Comparison of ENCODE assay signal across 11 cellular contexts in genomic region chr17:81049372-81049911, GRCh38. TPM values are rescaled to one million over a fixed set of nuclear protein-coding genes. Genes with fewer than 3 reads are reported as not detected.
DNase-seq lines count a peak whose midpoint lies in the region; ATAC-seq and TF ChIP-seq lines count a peak whose summit lies in the region.
"Had no signal": no experiment of that assay in that cellular context is flagged by ENCODE, and none has a peak within 500 bp of the region (broad histone marks: within the 10 kb centered on the region; RNA-seq: fewer than 3 reads in every experiment).

No MANE protein-coding gene starts in this region.

- ATAC-seq in PC-3: no peak

- H4K12ac ChIP-seq in trophoblast cell (ENCODE audit: low read depth, low read length): no peak overlapping the region

- H3K4me1 ChIP-seq in PC-3 (ENCODE audit: insufficient read depth, low read length): peaks cover 47% of the 10 kb centered on the region
- H3K4me1 ChIP-seq in trophoblast cell (ENCODE audit: control insufficient read depth in 1 of 2, insufficient read depth in 2 of 2, low read length in 2 of 2): peaks cover 27 to 32% of the 10 kb centered on the region in 2 experiments
- H3K4me1 ChIP-seq in Caco-2: peaks cover 29% of the 10 kb centered on the region

- H3K18ac ChIP-seq in trophoblast cell (ENCODE audit: low read length): no peak overlapping the region

- no peak overlapping the region for H2BK5ac ChIP-seq in trophoblast cell (ENCODE audit: low read depth, low read length, poor library complexity)

- H3K36me3 Mint-ChIP-seq in dendritic cell treated with granulocyte-macrophage colony-stimulating factor and Interleukin-4, amounts not matched to agents 40 ng/mL and 50 ng/mL, for 4 days (ENCODE audit: low read depth): peaks cover 58% of the 10 kb centered on the region
- H3K36me3 Mint-ChIP-seq in Caco-2 (ENCODE audit: insufficient read depth, unreplicated experiment): peaks cover 27% of the 10 kb centered on the region

- no peak overlapping the region for H2AFZ ChIP-seq in PC-3 (ENCODE audit: low read length)
- no peak overlapping the region for H2AFZ ChIP-seq in trophoblast cell (ENCODE audit: insufficient read depth, low read length, poor library complexity)

- H3K27me3 ChIP-seq in PC-3 (ENCODE audit: low read length): no peaks in the 10 kb centered on the region
- H3K27me3 ChIP-seq in trophoblast cell (ENCODE audit: insufficient read depth, low read length): no peaks in the 10 kb centered on the region
- no peaks in the 10 kb centered on the region for H3K27me3 ChIP-seq in Caco-2 (replicated peaks; ENCODE audit: control insufficient read depth, insufficient read depth, low read length)

- peak overlapping the region; percentile 24 for H3K4ac ChIP-seq in trophoblast cell (ENCODE audit: low read depth, low read length)

- peak overlapping the region; percentile 98 for H3K27ac Mint-ChIP-seq in dendritic cell treated with granulocyte-macrophage colony-stimulating factor and Interleukin-4, amounts not matched to agents 40 ng/mL and 50 ng/mL, for 4 days
- no peak overlapping the region for H3K27ac Mint-ChIP-seq in Caco-2 (ENCODE audit: unreplicated experiment)

- H3K79me1 ChIP-seq in trophoblast cell (ENCODE audit: low read length): peaks cover 6% of the 10 kb centered on the region

- H3K9ac ChIP-seq in PC-3 (ENCODE audit: low read length): peak overlapping the region; percentile 58
- peak overlapping the region; percentile 45 for H3K9ac ChIP-seq in trophoblast cell (ENCODE audit: low read length)

- no peaks in the 10 kb centered on the region for H3K9me2 ChIP-seq in PC-3 (replicated peaks; ENCODE audit: low read length)

- CTCF ChIA-PET in PC-3 (lab: Charles Lee): no interaction called here
- CTCF ChIA-PET in Caco-2 (lab: Charles Lee): interaction anchor here (0.6 kb wide), 1 partner anchor 647 kb away, joined by 3 read pairs; no protein-coding TSS in a partner anchor

- TF ChIP-seq CTCF in PC-3 (conservative IDR thresholded peaks at IDR 0.05; ENCODE audit: low read depth, low read length) (no peak), Caco-2 (IDR thresholded peaks at IDR 0.05; ENCODE audit: insufficient read depth in 1 of 2, low read depth in 1 of 2, low read length in 1 of 2, severe bottlenecking in 1 of 2, unreplicated experiment in 1 of 2) (no peak)

- H3K4me2 ChIP-seq in PC-3 (ENCODE audit: low read length): peak overlapping the region; percentile 81
- no peak overlapping the region for H3K4me2 ChIP-seq in trophoblast cell (ENCODE audit: low read length)

- POLR2A ChIA-PET in PC-3 (lab: Charles Lee; ENCODE audit: unreplicated experiment) (no interaction called here), Caco-2 (lab: Charles Lee) (interaction anchor here (0.6 kb wide), 1 partner anchor 174 kb away, joined by 6 read pairs; no protein-coding TSS in a partner anchor)

- H3F3A ChIP-seq in PC-3 (ENCODE audit: low read length, unreplicated experiment): no peaks in the 10 kb centered on the region

- H3K23ac ChIP-seq in trophoblast cell (ENCODE audit: low read length): no peak overlapping the region

- 0 out of 2 replicates have a peak, but pooled peaks cover 2% of the 10 kb centered on the region for H3K36me3 ChIP-seq in PC-3 (ENCODE audit: low read depth, low read length)
- peaks cover 7 to 9% of the 10 kb centered on the region in 2 experiments for H3K36me3 ChIP-seq in trophoblast cell (ENCODE audit: control insufficient read depth in 1 of 2, insufficient read depth in 2 of 2, low read length in 2 of 2)
- peaks cover 1% of the 10 kb centered on the region; the same call in 1 of the 2 replicates for H3K36me3 ChIP-seq in Caco-2 (ENCODE audit: control insufficient read depth, insufficient read depth, low read length)

- intact Hi-C loops in PC-3 (cut with micrococcal nuclease): no loop called here
- intact Hi-C loops in dendritic cell treated with granulocyte-macrophage colony-stimulating factor and Interleukin-4, amounts not matched to agents 40 ng/mL and 50 ng/mL, for 4 days (cut with micrococcal nuclease): no loop called here
- intact Hi-C loops in Caco-2 (cut with micrococcal nuclease; ENCODE audit: unreplicated experiment): no loop called here

- H2BK12ac ChIP-seq in trophoblast cell (ENCODE audit: low read length): no peak overlapping the region

- H3K79me2 ChIP-seq in PC-3 (ENCODE audit: low read length): peaks cover 92% of the 10 kb centered on the region
- peaks cover 20% of the 10 kb centered on the region for H3K79me2 ChIP-seq in trophoblast cell (ENCODE audit: control insufficient read depth, insufficient read depth, low read length, poor library complexity)

- H3K4me3 ChIP-seq in PC-3 (ENCODE audit: low read length): peak overlapping the region; percentile 52
- no peak overlapping the region for H3K4me3 ChIP-seq in trophoblast cell (ENCODE audit: low read depth, low read length)
- no peak overlapping the region for H3K4me3 ChIP-seq in Caco-2 (ENCODE audit: low read depth, low read length)

- peaks cover 30% of the 10 kb centered on the region; the same call in 1 of the 2 replicates for H4K20me1 ChIP-seq in PC-3 (ENCODE audit: low read length)

- DNase-seq in GDM1 (lab: John Stamatoyannopoulos, UW) (peak; percentile 65), PC-3 (no peak), trophoblast cell (peak in 1 of 2 donors; percentile 20), SIG-M5 (lab: John Stamatoyannopoulos, UW) (no peak), NCI-H82 treated with DMSO at 0.1 percent for 48 hours (lab: John Stamatoyannopoulos, UW; ENCODE audit: unreplicated experiment) (no peak), Caco-2 (no peak)
- no peak for DNase-seq in effector CD8-positive, alpha-beta T cell (lab: John Stamatoyannopoulos, UW)
- DNase-seq: activated T-cell treated with anti-CD3 and anti-CD28 coated beads, Interleukin-2, amount 50 U/mL, for 4 hours; NCI-H774; stimulated activated CD8-positive, alpha-beta memory T cell treated with anti-CD3 and anti-CD28 coated beads, Interleukin-4, amount 100 ng/mL, for 48 hours had no signal

- H2AK5ac ChIP-seq in trophoblast cell (ENCODE audit: low read length): no peak overlapping the region

- H4K91ac ChIP-seq in trophoblast cell (ENCODE audit: low read depth, low read length): no peak overlapping the region

- no peak overlapping the region for H2BK120ac ChIP-seq in trophoblast cell (ENCODE audit: insufficient read depth, low read length, poor library complexity)

- peaks cover 5% of the 10 kb centered on the region for H3K27me3 Mint-ChIP-seq in dendritic cell treated with granulocyte-macrophage colony-stimulating factor and Interleukin-4, amounts not matched to agents 40 ng/mL and 50 ng/mL, for 4 days
- no peaks in the 10 kb centered on the region for H3K27me3 Mint-ChIP-seq in Caco-2 (ENCODE audit: insufficient read depth, unreplicated experiment)

- H3K27ac ChIP-seq in PC-3 (ENCODE audit: low read length): peak overlapping the region; percentile 90
- no peak overlapping the region for H3K27ac ChIP-seq in trophoblast cell (ENCODE audit: low read depth, low read length)

- peaks cover 81% of the 10 kb centered on the region for H3K4me1 Mint-ChIP-seq in dendritic cell treated with granulocyte-macrophage colony-stimulating factor and Interleukin-4, amounts not matched to agents 40 ng/mL and 50 ng/mL, for 4 days (ENCODE audit: low read depth)
- peaks cover 23% of the 10 kb centered on the region for H3K4me1 Mint-ChIP-seq in Caco-2 (ENCODE audit: low read depth, unreplicated experiment)

- BruUV-seq in PC-3 (replicated peaks; lab: Mats Ljungman, UMichigan): no TSS peak
- BruUV-seq in Caco-2 (replicated peaks; lab: Mats Ljungman, UMichigan): no TSS peak

- WGBS in trophoblast cell (ENCODE audit: extremely low coverage, insufficient coverage, insufficient read length): no CpG with 5 or more reads among the region's 17 CpGs

- H4K8ac ChIP-seq in trophoblast cell (ENCODE audit: low read depth, low read length): no peak overlapping the region

- H3K9me3 ChIP-seq in PC-3 (ENCODE audit: low read length): no peaks in the 10 kb centered on the region
- H3K9me3 ChIP-seq in trophoblast cell (ENCODE audit: insufficient read depth, low read depth, low read length): peaks cover 3% of the 10 kb centered on the region
- H3K9me3 ChIP-seq in Caco-2: no peaks in the 10 kb centered on the region

- H3K14ac ChIP-seq in trophoblast cell (ENCODE audit: low read length): no peak overlapping the region

- H3K4me3 Mint-ChIP-seq in dendritic cell treated with granulocyte-macrophage colony-stimulating factor and Interleukin-4, amounts not matched to agents 40 ng/mL and 50 ng/mL, for 4 days: peak overlapping the region; percentile 73
- no peak overlapping the region for H3K4me3 Mint-ChIP-seq in Caco-2 (ENCODE audit: unreplicated experiment)
- H3K4me3 Mint-ChIP-seq: activated T-cell treated with anti-CD3 and anti-CD28 coated beads, Interleukin-2, amount 50 U/mL, for 4 hours had no signal

- H3K9me3 Mint-ChIP-seq in dendritic cell treated with granulocyte-macrophage colony-stimulating factor and Interleukin-4, amounts not matched to agents 40 ng/mL and 50 ng/mL, for 4 days: no peaks in the 10 kb centered on the region
- H3K9me3 Mint-ChIP-seq in Caco-2 (ENCODE audit: unreplicated experiment): no peaks in the 10 kb centered on the region
- H3K9me3 Mint-ChIP-seq: activated T-cell treated with anti-CD3 and anti-CD28 coated beads, Interleukin-2, amount 50 U/mL, for 4 hours had no signal

RNA-seq across cellular contexts. Expression of gene BAIAP2, which starts 14.5 kb away (rescaled TPM):
- total RNA-seq in PC-3 (2014; rRNA removed) (50.9 and 56.9 TPM in 2 replicates), Caco-2 (2022) (52.6 and 57.7 TPM in 2 replicates)
- polyA plus RNA-seq in trophoblast cell (2013): 81.6 and 88.1 TPM in 2 replicates

RNA-seq across cellular contexts. Expression of gene CHMP6, which starts 57.8 kb away (rescaled TPM):
- total RNA-seq in PC-3 (2014; rRNA removed) (26.1 and 33.0 TPM in 2 replicates), Caco-2 (2022) (20.1 and 23.2 TPM in 2 replicates)
- polyA plus RNA-seq in trophoblast cell (2013): 10.3 and 10.7 TPM in 2 replicates
